16 cellular contexts compared by ENCODE assay signal in genomic region chr6:158499601-158500000, GRCh38.
"Had no signal": no experiment of that assay in that cellular context is flagged by ENCODE, and none has a peak within 500 bp of the region (broad histone marks: within the 10 kb centered on the region; RNA-seq: fewer than 3 reads in every experiment).

No MANE protein-coding gene starts in this region.

- H3K4me3 Mint-ChIP-seq: endodermal cell; naive thymus-derived CD8-positive, alpha-beta T cell had no signal

- H3K4me1 Mint-ChIP-seq: naive thymus-derived CD8-positive, alpha-beta T cell had no signal

- H3K27me3 Mint-ChIP-seq: naive thymus-derived CD8-positive, alpha-beta T cell had no signal

- H3K9me3 ChIP-seq: gastroesophageal sphincter, neutrophil had no signal

- H3K27me3 ChIP-seq: gastroesophageal sphincter, neutrophil had no signal

- H3K27ac ChIP-seq: gastroesophageal sphincter, neutrophil, skin epidermis had no signal

- H3K4me3 ChIP-seq: gastroesophageal sphincter, skin epidermis had no signal

- H3K4me1 ChIP-seq: gastroesophageal sphincter had no signal

- H3K36me3 ChIP-seq: neutrophil had no signal

- H3K9me3 Mint-ChIP-seq: endodermal cell; naive thymus-derived CD8-positive, alpha-beta T cell had no signal

- ATAC-seq: activated CD4-positive, CD25-positive, alpha-beta regulatory T cell treated with anti-CD3 and anti-CD28 coated beads, Interleukin-2, amount 50 U/mL, for 24 hours; gastroesophageal sphincter; left lobe of liver; naive thymus-derived CD8-positive, alpha-beta T cell had no signal

- H3K27ac Mint-ChIP-seq: endodermal cell had no signal

- DNase-seq: activated naive CD4-positive, alpha-beta T cell treated with anti-CD3 and anti-CD28 coated beads, Interleukin-2, amount 50 U/mL, for 16 hours; activated T-cell treated with anti-CD3 and anti-CD28 coated beads, Interleukin-2, amount 50 U/mL, for 1 hour; endodermal cell; erythroblast; islet precursor cell; naive thymus-derived CD8-positive, alpha-beta T cell; stimulated activated CD4-positive, alpha-beta T cell treated with anti-CD3 and anti-CD28 coated beads, Interleukin-4, amount 100 ng/mL, for 24 hours; stimulated activated naive CD4-positive, alpha-beta T cell treated with Interleukin-2 at 50 U/mL for 16 hours; substantia nigra; T-helper 9 cell; trophoblast cell had no signal
